Comparison of ENCODE assay signal across 29 cellular contexts in the genomic region with DNA sequence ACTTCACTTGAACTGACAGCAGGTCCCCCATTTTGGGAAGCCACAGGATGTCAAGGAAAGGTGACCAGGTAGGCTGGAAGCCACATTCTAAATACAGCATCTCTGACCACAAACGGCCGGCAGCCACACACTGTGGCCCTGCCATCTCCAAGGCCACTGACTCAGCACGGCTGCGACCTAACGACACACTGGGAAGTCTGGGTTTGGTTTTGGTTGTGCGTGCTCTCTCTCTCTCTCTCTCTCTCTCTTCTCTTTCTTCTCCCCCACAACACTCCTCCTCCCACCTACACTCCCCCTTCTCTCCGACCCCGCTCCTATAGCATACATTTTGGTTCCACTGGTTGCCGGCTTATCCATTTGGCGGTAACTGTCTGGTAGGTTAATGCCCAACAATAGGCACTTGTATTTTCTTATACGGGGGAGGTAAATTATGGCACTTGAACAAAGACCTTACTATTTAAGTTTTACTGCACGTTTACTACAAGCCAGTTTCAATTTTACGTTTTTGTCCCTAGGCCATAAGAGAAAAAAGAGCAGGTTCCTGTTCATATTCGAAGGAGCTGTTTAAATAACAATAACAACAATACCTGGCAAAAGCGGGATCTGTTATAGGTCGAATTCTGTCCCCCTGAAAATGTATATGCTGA.
DNase-seq lines count a peak whose midpoint lies in the region; ATAC-seq and TF ChIP-seq lines count a peak whose summit lies in the region.
"Had no signal": no experiment of that assay in that cellular context is flagged by ENCODE, and none has a peak within 500 bp of the region (broad histone marks: within the 10 kb centered on the region; RNA-seq: fewer than 3 reads in every experiment).

No MANE protein-coding gene starts in this region.

- no peak for ATAC-seq in central memory CD8-positive, alpha-beta T cell (replicated peaks; ENCODE audit: extremely low read depth, poor library complexity, severe bottlenecking)
- ATAC-seq in GM19467 (IDR thresholded peaks at IDR 0.05; ENCODE audit: unreplicated experiment), result no peak
- ATAC-seq: heart left ventricle, left lung had no signal

- H2AFZ ChIP-seq in osteoblast (ENCODE audit: low read length), result no peak overlapping the region
- H2AFZ ChIP-seq: parathyroid adenoma had no signal

- H3K27ac ChIP-seq in osteoblast (ENCODE audit: low read depth, low read length), result no peak overlapping the region
- H3K27ac ChIP-seq in Peyer's patch, result no peak overlapping the region
- H3K27ac ChIP-seq in CD8-positive, alpha-beta memory T cell (ENCODE audit: low read depth, low read length), result no peak overlapping the region
- H3K27ac ChIP-seq: heart left ventricle, KMS-11, left lung, parathyroid adenoma, right atrium auricular region, thyroid gland, WERI-Rb-1 had no signal

- TF ChIP-seq CTCF in osteoblast (IDR thresholded peaks at IDR 0.05; ENCODE audit: extremely low read depth, low read depth, low read length), result no peak
- TF ChIP-seq CTCF in Peyer's patch (IDR thresholded peaks at IDR 0.05), result no peak

- peaks cover 21% of the 10 kb centered on the region for H3K4me1 Mint-ChIP-seq in central memory CD8-positive, alpha-beta T cell
- H3K4me1 Mint-ChIP-seq in CD8-positive, alpha-beta memory T cell, result peaks cover 10 to 15% (median 14%) of the 10 kb centered on the region in 3 donors

- peak; percentile 54 to 58 for DNase-seq in HAP-1 (ENCODE audit: low spot score in 2 of 2)
- DNase-seq in NOMO-1 treated with dmso at 0.1 percent for 144 hours (lab: John Stamatoyannopoulos, UW; ENCODE audit: unreplicated experiment), result peak; percentile 4
- DNase-seq in central memory CD8-positive, alpha-beta T cell (ENCODE audit: low spot score in 2 of 2), result no peak
- peak; percentile 48 for DNase-seq in osteoblast (ENCODE audit: insufficient read length, low spot score, missing footprints)
- DNase-seq in Peyer's patch, result no peak
- DNase-seq in AG20443 (ENCODE audit: low spot score), result no peak
- DNase-seq in CD8-positive, alpha-beta memory T cell, result no peak
- DNase-seq: activated CD4-positive, alpha-beta T cell treated with anti-CD3 and anti-CD28 coated beads, Interleukin-2, amount 50 U/mL, for 48 hours; activated CD8-positive, alpha-beta memory T cell treated with anti-CD3 and anti-CD28 coated beads, Interleukin-2, amount 50 U/mL, for 48 hours; activated effector memory CD4-positive, alpha-beta T cell treated with Interleukin-2 at 50 U/mL for 16 hours; activated naive CD8-positive, alpha-beta T cell treated with anti-CD3 and anti-CD28 coated beads for 36 hours; EL; heart left ventricle; left lung; NCI-H187 treated with DMSO at 0.1 percent for 48 hours; NCI-H526; SK-N-SH; stimulated activated CD4-positive, alpha-beta T cell treated with anti-CD3 and anti-CD28 coated beads, Interleukin-4, amount 100 ng/mL, for 4 hours; stimulated activated naive CD4-positive, alpha-beta T cell treated with Interleukin-2 at 50 U/mL for 16 hours; T-helper 2 cell; thyroid gland; WERI-Rb-1 had no signal

- H3K36me3 ChIP-seq in HAP-1 (replicated peaks) (no peaks in the 10 kb centered on the region), osteoblast (ENCODE audit: insufficient read depth, low read length) (no peaks in the 10 kb centered on the region), Peyer's patch (no peaks in the 10 kb centered on the region)
- no peaks in the 10 kb centered on the region for H3K36me3 ChIP-seq in CD8-positive, alpha-beta memory T cell (ENCODE audit: insufficient read depth, low read length)
- H3K36me3 ChIP-seq: heart left ventricle, left lung, right atrium auricular region, thyroid gland, WERI-Rb-1 had no signal

- CTCF ChIA-PET in CD8-positive, alpha-beta memory T cell (lab: Charles Lee), result no interaction called here

- H3K4me3 Mint-ChIP-seq in central memory CD8-positive, alpha-beta T cell, result no peak overlapping the region
- H3K4me3 Mint-ChIP-seq in CD8-positive, alpha-beta memory T cell, result no peak overlapping the region
- H3K4me3 Mint-ChIP-seq: activated naive CD8-positive, alpha-beta T cell treated with anti-CD3 and anti-CD28 coated beads for 36 hours; mesothelial cell of epicardium; nephron had no signal

- no peaks in the 10 kb centered on the region for H3K27me3 Mint-ChIP-seq in central memory CD8-positive, alpha-beta T cell
- no peaks in the 10 kb centered on the region for H3K27me3 Mint-ChIP-seq in CD8-positive, alpha-beta memory T cell
- H3K27me3 Mint-ChIP-seq: activated naive CD8-positive, alpha-beta T cell treated with anti-CD3 and anti-CD28 coated beads for 36 hours had no signal

- POLR2A ChIA-PET in CD8-positive, alpha-beta memory T cell (lab: Charles Lee), result no interaction called here

- H3K4me3 ChIP-seq in HAP-1 (no peak overlapping the region), osteoblast (ENCODE audit: insufficient read depth, low read length) (no peak overlapping the region), Peyer's patch (no peak overlapping the region)
- H3K4me3 ChIP-seq in CD8-positive, alpha-beta memory T cell (ENCODE audit: low read length), result no peak overlapping the region
- H3K4me3 ChIP-seq: heart left ventricle, left lung, right atrium auricular region, thyroid gland had no signal

- H3K4me1 ChIP-seq in HAP-1, result peaks cover 16% of the 10 kb centered on the region
- no peaks in the 10 kb centered on the region for H3K4me1 ChIP-seq in osteoblast (ENCODE audit: insufficient read depth, low read length)
- H3K4me1 ChIP-seq in Peyer's patch, result peaks cover 0 to under 1% (median 0%) of the 10 kb centered on the region in 4 donors
- no peaks in the 10 kb centered on the region for H3K4me1 ChIP-seq in CD8-positive, alpha-beta memory T cell (ENCODE audit: insufficient read depth, low read length)
- H3K4me1 ChIP-seq: heart left ventricle, left lung, parathyroid adenoma, right atrium auricular region had no signal

- H3K27ac Mint-ChIP-seq in central memory CD8-positive, alpha-beta T cell (ENCODE audit: low read depth), result peak overlapping the region; percentile 30
- no peak overlapping the region for H3K27ac Mint-ChIP-seq in CD8-positive, alpha-beta memory T cell
- H3K27ac Mint-ChIP-seq: activated naive CD8-positive, alpha-beta T cell treated with anti-CD3 and anti-CD28 coated beads for 36 hours; mesothelial cell of epicardium had no signal

- H3K9me3 ChIP-seq in HAP-1, result no peaks in the 10 kb centered on the region
- H3K9me3 ChIP-seq in osteoblast (ENCODE audit: low read depth, low read length), result no peaks in the 10 kb centered on the region
- H3K9me3 ChIP-seq in Peyer's patch, result no peaks in the 10 kb centered on the region
- no peaks in the 10 kb centered on the region for H3K9me3 ChIP-seq in CD8-positive, alpha-beta memory T cell (ENCODE audit: low read length)
- H3K9me3 ChIP-seq: heart left ventricle, left lung, right atrium auricular region, SK-N-SH, thyroid gland had no signal

- peaks cover 13% of the 10 kb centered on the region for H3K79me2 ChIP-seq in osteoblast (ENCODE audit: insufficient read depth, low read length)
- H3K79me2 ChIP-seq: parathyroid adenoma had no signal

- H4K20me1 ChIP-seq in osteoblast (ENCODE audit: insufficient read depth, low read length), result no peaks in the 10 kb centered on the region

- TF ChIP-seq POLR2A in Peyer's patch (IDR thresholded peaks at IDR 0.05), result no peak

- no peaks in the 10 kb centered on the region for H3K9me3 Mint-ChIP-seq in central memory CD8-positive, alpha-beta T cell
- H3K9me3 Mint-ChIP-seq in CD8-positive, alpha-beta memory T cell, result no peaks in the 10 kb centered on the region
- H3K9me3 Mint-ChIP-seq: activated naive CD8-positive, alpha-beta T cell treated with anti-CD3 and anti-CD28 coated beads for 36 hours; CD14-positive monocyte; mesothelial cell of epicardium had no signal

- H3K4me2 ChIP-seq in osteoblast (ENCODE audit: insufficient read depth, low read length), result no peak overlapping the region
- H3K4me2 ChIP-seq: KMS-11, SK-N-SH had no signal

- H3K36me3 Mint-ChIP-seq in central memory CD8-positive, alpha-beta T cell (ENCODE audit: insufficient read depth), result no peaks in the 10 kb centered on the region
- H3K36me3 Mint-ChIP-seq in CD8-positive, alpha-beta memory T cell, result peaks cover 0 to 6% (median 5%) of the 10 kb centered on the region in 3 donors
- H3K36me3 Mint-ChIP-seq: CD14-positive monocyte, mesothelial cell of epicardium had no signal

- in situ Hi-C loops in HAP-1 (cut with MboI; ENCODE audit: low sequenced_read_pairs), result no loop called here

- H3K27me3 ChIP-seq in HAP-1 (ENCODE audit: low read depth), result no peaks in the 10 kb centered on the region
- H3K27me3 ChIP-seq in osteoblast (ENCODE audit: insufficient read depth, low read length), result no peaks in the 10 kb centered on the region
- H3K27me3 ChIP-seq in Peyer's patch, result no peaks in the 10 kb centered on the region
- no peaks in the 10 kb centered on the region for H3K27me3 ChIP-seq in CD8-positive, alpha-beta memory T cell (ENCODE audit: insufficient read depth, low read length, poor library complexity, severe bottlenecking)
- H3K27me3 ChIP-seq: heart left ventricle, left lung, right atrium auricular region, thyroid gland had no signal

Comparison
In these comparisons a context has a peak if more than half of its experiments do, and no peak if none do; other contexts are left out.
1. DNase-seq: peak in HAP-1 (2 of 2), NOMO-1 treated with dmso at 0.1 percent for 144 hours (single experiment) and osteoblast (single experiment); none in central memory CD8-positive, alpha-beta T cell (0 of 2), Peyer's patch (0 of 3), AG20443 (single experiment) and CD8-positive, alpha-beta memory T cell (0 of 5).